13 cellular contexts compared by ENCODE assay signal in genomic region chr19:29624489-29625210, GRCh38. TPM values are rescaled to one million over a fixed set of nuclear protein-coding genes. Genes with fewer than 3 reads are reported as not detected.
DNase-seq lines count a peak whose midpoint lies in the region; ATAC-seq and TF ChIP-seq lines count a peak whose summit lies in the region.
"Had no signal": no experiment of that assay in that cellular context is flagged by ENCODE, and none has a peak within 500 bp of the region (broad histone marks: within the 10 kb centered on the region; RNA-seq: fewer than 3 reads in every experiment).

No MANE protein-coding gene starts in this region.

- H3K9me3 Mint-ChIP-seq in activated CD4-positive, alpha-beta memory T cell treated with anti-CD3 and anti-CD28 coated beads, Interleukin-2, amount 10 ng/mL, durations not matched to agents 7 days and 5 days: no peaks in the 10 kb centered on the region
- no peaks in the 10 kb centered on the region for H3K9me3 Mint-ChIP-seq in MCF 10A (ENCODE audit: unreplicated experiment)

- peak overlapping the region; percentile 86 for H3K4me3 Mint-ChIP-seq in activated CD4-positive, alpha-beta memory T cell treated with anti-CD3 and anti-CD28 coated beads, Interleukin-2, amount 10 ng/mL, durations not matched to agents 7 days and 5 days
- no peak overlapping the region for H3K4me3 Mint-ChIP-seq in MCF 10A (ENCODE audit: unreplicated experiment)

- no peak overlapping the region for H3K4me3 ChIP-seq in BLaER1
- H3K4me3 ChIP-seq: colonic mucosa, suprapubic skin had no signal

- H3K9ac ChIP-seq in BLaER1: no peak overlapping the region
- H3K9ac ChIP-seq: KMS-11 had no signal

- no peaks in the 10 kb centered on the region for H3K36me3 Mint-ChIP-seq in activated CD4-positive, alpha-beta memory T cell treated with anti-CD3 and anti-CD28 coated beads, Interleukin-2, amount 10 ng/mL, durations not matched to agents 7 days and 5 days (ENCODE audit: low read depth)
- no peaks in the 10 kb centered on the region for H3K36me3 Mint-ChIP-seq in MCF 10A (ENCODE audit: insufficient read depth, unreplicated experiment)

- no peaks in the 10 kb centered on the region for H3K36me3 ChIP-seq in BLaER1
- H3K36me3 ChIP-seq: colonic mucosa, suprapubic skin had no signal

- no peaks in the 10 kb centered on the region for H3K9me3 ChIP-seq in BLaER1
- H3K9me3 ChIP-seq: colonic mucosa, suprapubic skin had no signal

- peak overlapping the region; percentile 90 for H3K4me2 ChIP-seq in BLaER1
- H3K4me2 ChIP-seq: KMS-11 had no signal

- H3K27ac ChIP-seq in BLaER1: no peak overlapping the region; the same call in 1 of the 2 replicates
- H3K27ac ChIP-seq: colonic mucosa, KMS-11, suprapubic skin had no signal

- intact Hi-C loops in MCF 10A (cut with micrococcal nuclease): no loop called here

- H3K27me3 ChIP-seq in BLaER1: no peaks in the 10 kb centered on the region
- H3K27me3 ChIP-seq: colonic mucosa, suprapubic skin had no signal

- H3K27ac Mint-ChIP-seq in activated CD4-positive, alpha-beta memory T cell treated with anti-CD3 and anti-CD28 coated beads, Interleukin-2, amount 10 ng/mL, durations not matched to agents 7 days and 5 days: peak overlapping the region; percentile 97
- H3K27ac Mint-ChIP-seq in MCF 10A (ENCODE audit: low read depth, unreplicated experiment): no peak overlapping the region

- peaks cover 68% of the 10 kb centered on the region for H3K4me1 Mint-ChIP-seq in activated CD4-positive, alpha-beta memory T cell treated with anti-CD3 and anti-CD28 coated beads, Interleukin-2, amount 10 ng/mL, durations not matched to agents 7 days and 5 days
- no peaks in the 10 kb centered on the region for H3K4me1 Mint-ChIP-seq in MCF 10A (ENCODE audit: insufficient read depth, unreplicated experiment)

- CTCF ChIA-PET in activated CD4-positive, alpha-beta memory T cell treated with anti-CD3 and anti-CD28 coated beads, Interleukin-2, amount 10 ng/mL, durations not matched to agents 7 days and 5 days (lab: Charles Lee): interaction anchor here (0.8 to 9.7 kb wide), 15 partner anchors 10 to 90 kb away, joined by 3 to 95 read pairs (median 8); partner anchors contain the start of genes C19orf12, PLEKHF1 and POP4
- CTCF ChIA-PET in MCF 10A (lab: Yijun Ruan, JAX): interaction anchor here (0.6 to 12.1 kb wide), 6 partner anchors 10 to 521 kb away, joined by 3 to 104 read pairs (median 5); partner anchors contain the start of gene POP4

- DNase-seq in Daoy (ENCODE audit: low read depth) (peak; percentile 40), left kidney (ENCODE audit: low read depth, low spot score) (peak; percentile 22), pons (ENCODE audit: low spot score) (no peak), MCF 10A (ENCODE audit: unreplicated experiment) (no peak)
- no peak for DNase-seq in activated CD4-positive, alpha-beta memory T cell treated with anti-CD3 and anti-CD28 coated beads, Interleukin-2, amount 10 ng/mL, durations not matched to agents 7 days and 5 days
- DNase-seq: activated naive CD4-positive, alpha-beta T cell treated with anti-CD3 and anti-CD28 coated beads, Interleukin-2, amount 50 U/mL, for 16 hours; colonic mucosa; COR-L47; NCI-H2029 treated with DMSO at 0.1 percent for 48 hours had no signal

- no peaks in the 10 kb centered on the region for H4K20me1 ChIP-seq in BLaER1

- POLR2A ChIA-PET in activated CD4-positive, alpha-beta memory T cell treated with anti-CD3 and anti-CD28 coated beads, Interleukin-2, amount 10 ng/mL, durations not matched to agents 7 days and 5 days (lab: Charles Lee): interaction anchor here (1.3 to 11.4 kb wide), 14 partner anchors 9 to 317 kb away, joined by 4 to 131 read pairs (median 9); partner anchors contain the start of genes C19orf12, PLEKHF1, POP4 and URI1
- POLR2A ChIA-PET in MCF 10A (lab: Yijun Ruan, JAX): interaction anchor here (0.6 kb wide), 1 partner anchor 415 kb away, joined by 5 read pairs; no protein-coding TSS in a partner anchor

- TF ChIP-seq CTCF in MCF 10A (IDR thresholded peaks at IDR 0.05; ENCODE audit: unreplicated experiment): no peak

- no peaks in the 10 kb centered on the region for H3K27me3 Mint-ChIP-seq in activated CD4-positive, alpha-beta memory T cell treated with anti-CD3 and anti-CD28 coated beads, Interleukin-2, amount 10 ng/mL, durations not matched to agents 7 days and 5 days
- peaks cover 21% of the 10 kb centered on the region for H3K27me3 Mint-ChIP-seq in MCF 10A (ENCODE audit: insufficient read depth, unreplicated experiment)

- ATAC-seq in HG03196 (IDR thresholded peaks at IDR 0.05; ENCODE audit: unreplicated experiment): no peak

- no TSS peak for BruUV-seq in MCF 10A (replicated peaks; lab: Mats Ljungman, UMichigan)

- peaks cover 61% of the 10 kb centered on the region for H3K4me1 ChIP-seq in BLaER1
- H3K4me1 ChIP-seq: colonic mucosa, suprapubic skin had no signal

RNA-seq across cellular contexts. Expression of gene POP4, which starts 18.6 kb away (rescaled TPM):
- 129 and 169 TPM in 2 replicates for total RNA-seq in Daoy (2014; rRNA removed; shearing (Covaris generic))
- total RNA-seq in activated CD4-positive, alpha-beta memory T cell treated with anti-CD3 and anti-CD28 coated beads, Interleukin-2, amount 10 ng/mL, durations not matched to agents 7 days and 5 days: 10 to 100 TPM; 86.8 to 94.4 TPM
- 60.3 and 82.5 TPM in 2 replicates for total RNA-seq in MCF 10A (2022)

RNA-seq across cellular contexts. Expression of gene PLEKHF1, which starts 40.6 kb away (rescaled TPM):
- 7.5 and 9.2 TPM in 2 replicates for total RNA-seq in Daoy (2014; rRNA removed; shearing (Covaris generic))
- 10 to 100 TPM; 53.1 to 53.9 TPM for total RNA-seq in activated CD4-positive, alpha-beta memory T cell treated with anti-CD3 and anti-CD28 coated beads, Interleukin-2, amount 10 ng/mL, durations not matched to agents 7 days and 5 days
- total RNA-seq in MCF 10A (2022): 2.9 and 9.6 TPM in 2 replicates

Comparison
In these comparisons a context has a peak if more than half of its experiments do, and no peak if none do; other contexts are left out.
1. DNase-seq: peak in Daoy (single experiment) and left kidney (single experiment); none in activated CD4-positive, alpha-beta memory T cell treated with anti-CD3 and anti-CD28 coated beads, Interleukin-2, amount 10 ng/mL, durations not matched to agents 7 days and 5 days (single experiment), pons (single experiment) and MCF 10A (single experiment).